ENCODE assay signal across 16 cellular contexts in the genomic region with DNA sequence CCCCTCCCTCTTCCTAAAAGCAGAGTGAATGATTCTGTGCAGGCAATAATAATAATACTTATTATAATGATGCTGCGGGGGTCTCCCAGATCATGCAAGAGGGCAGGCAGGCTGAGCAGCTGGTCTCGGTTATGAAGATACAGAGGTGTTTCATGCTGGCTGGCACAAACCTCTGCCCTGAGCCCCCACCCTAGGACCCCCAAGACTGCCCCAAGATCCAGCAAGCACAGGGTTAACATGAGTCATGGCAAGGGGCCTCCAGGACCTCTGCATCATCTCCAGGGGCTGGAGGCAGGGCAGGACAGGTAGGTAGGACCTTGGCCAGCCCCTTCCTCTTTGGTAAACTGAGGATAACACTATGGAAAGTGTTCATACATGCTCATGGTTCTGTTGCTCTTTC. TPM values are rescaled to one million over a fixed set of nuclear protein-coding genes. Genes with fewer than 3 reads are reported as not detected.
DNase-seq lines count a peak whose midpoint lies in the region; ATAC-seq and TF ChIP-seq lines count a peak whose summit lies in the region.
"Had no signal": no experiment of that assay in that cellular context is flagged by ENCODE, and none has a peak within 500 bp of the region (broad histone marks: within the 10 kb centered on the region; RNA-seq: fewer than 3 reads in every experiment).

No MANE protein-coding gene starts in this region.

- ATAC-seq in activated naive CD8-positive, alpha-beta T cell treated with anti-CD3 and anti-CD28 coated beads, Interleukin-2, amount 50 U/mL, for 24 hours = no peak
- ATAC-seq in natural killer cell treated with Interleukin-12 subunit alpha and Interleukin-12 subunit beta and Interleukin-15 and Interleukin-18, amount 100 ng/mL, for 72 hours = no peak
- ATAC-seq: stimulated activated naive CD8-positive, alpha-beta T cell treated with anti-CD3 and anti-CD28 coated beads, Interleukin-15, Interleukin-2, amounts not matched to agents 100 U/mL and 50 U/mL, for 24 hours had no signal

- peaks cover 75% of the 10 kb centered on the region for H3K79me2 ChIP-seq in OCI-LY3 (ENCODE audit: low read length)

- no peaks in the 10 kb centered on the region for H4K20me1 ChIP-seq in OCI-LY3 (ENCODE audit: insufficient read depth, low read length)

- no peak for TF ChIP-seq CTCF in OCI-LY3 (IDR thresholded peaks at IDR 0.05; ENCODE audit: low read depth, low read length)
- no peak for TF ChIP-seq CTCF in type B pancreatic cell (conservative IDR thresholded peaks at IDR 0.05)

- H3K9me3 Mint-ChIP-seq in type B pancreatic cell = no peaks in the 10 kb centered on the region
- H3K9me3 Mint-ChIP-seq in activated naive CD8-positive, alpha-beta T cell treated with anti-CD3 and anti-CD28 coated beads, Interleukin-2, amount 50 U/mL, for 24 hours = no peaks in the 10 kb centered on the region
- H3K9me3 Mint-ChIP-seq in natural killer cell treated with Interleukin-12 subunit alpha and Interleukin-12 subunit beta and Interleukin-15 and Interleukin-18, amount 100 ng/mL, for 72 hours = no peaks in the 10 kb centered on the region

- peak overlapping the region; percentile 96 for H3K4me2 ChIP-seq in OCI-LY3 (ENCODE audit: low read length)

- H3K27ac ChIP-seq in OCI-LY3 (ENCODE audit: low read length) = peak overlapping the region; percentile 85; the same call in 1 of the 2 replicates

- no peak overlapping the region for H2AFZ ChIP-seq in OCI-LY3 (ENCODE audit: low read depth, low read length)

- H3K4me3 Mint-ChIP-seq in type B pancreatic cell = peak overlapping the region; percentile 62
- H3K4me3 Mint-ChIP-seq in activated naive CD8-positive, alpha-beta T cell treated with anti-CD3 and anti-CD28 coated beads, Interleukin-2, amount 50 U/mL, for 24 hours = no peak overlapping the region
- H3K4me3 Mint-ChIP-seq in natural killer cell treated with Interleukin-12 subunit alpha and Interleukin-12 subunit beta and Interleukin-15 and Interleukin-18, amount 100 ng/mL, for 72 hours = no peak overlapping the region

- H3K4me1 Mint-ChIP-seq in type B pancreatic cell (ENCODE audit: unreplicated experiment) = peaks cover 50% of the 10 kb centered on the region
- peaks cover 15% of the 10 kb centered on the region for H3K4me1 Mint-ChIP-seq in activated naive CD8-positive, alpha-beta T cell treated with anti-CD3 and anti-CD28 coated beads, Interleukin-2, amount 50 U/mL, for 24 hours
- H3K4me1 Mint-ChIP-seq in natural killer cell treated with Interleukin-12 subunit alpha and Interleukin-12 subunit beta and Interleukin-15 and Interleukin-18, amount 100 ng/mL, for 72 hours (ENCODE audit: low read depth in 2 of 2) = peaks cover 6 to 12% of the 10 kb centered on the region in 2 donors

- peak overlapping the region; percentile 83 for H3K4me3 ChIP-seq in OCI-LY3 (ENCODE audit: low read length)
- no peak overlapping the region for H3K4me3 ChIP-seq in mucosa of stomach (ENCODE audit: low read length)

- DNase-seq in ecto neural progenitor cell (ENCODE audit: low spot score) (peak; percentile 24), type B pancreatic cell (ENCODE audit: extremely low spot score, unreplicated experiment) (peak; percentile 25), DMS53 treated with DMSO at 0.1 percent for 48 hours (lab: John Stamatoyannopoulos, UW; ENCODE audit: unreplicated experiment) (no peak)
- no peak for DNase-seq in activated naive CD8-positive, alpha-beta T cell treated with anti-CD3 and anti-CD28 coated beads, Interleukin-2, amount 50 U/mL, for 24 hours
- no peak for DNase-seq in natural killer cell treated with Interleukin-12 subunit alpha and Interleukin-12 subunit beta and Interleukin-15 and Interleukin-18, amount 100 ng/mL, for 72 hours (ENCODE audit: low spot score)
- DNase-seq: activated CD8-positive, alpha-beta memory T cell treated with anti-CD3 and anti-CD28 coated beads for 24 hours; activated naive CD4-positive, alpha-beta T cell treated with anti-CD3 and anti-CD28 coated beads, Interleukin-2, amount 50 U/mL, for 16 hours; cortex of kidney; glutamatergic neuron; mesendoderm; NCI-H1694; SHP77 treated with DMSO at 0.1 percent for 48 hours; stimulated activated CD4-positive, alpha-beta T cell treated with anti-CD3 and anti-CD28 coated beads, Interleukin-4, amount 100 ng/mL, for 4 hours; stimulated activated naive CD8-positive, alpha-beta T cell treated with anti-CD3 and anti-CD28 coated beads, Interleukin-15, Interleukin-2, amounts not matched to agents 100 U/mL and 50 U/mL, for 24 hours had no signal

- no peaks in the 10 kb centered on the region for H3K36me3 Mint-ChIP-seq in type B pancreatic cell
- H3K36me3 Mint-ChIP-seq in activated naive CD8-positive, alpha-beta T cell treated with anti-CD3 and anti-CD28 coated beads, Interleukin-2, amount 50 U/mL, for 24 hours (ENCODE audit: low read depth) = no peaks in the 10 kb centered on the region
- no peaks in the 10 kb centered on the region for H3K36me3 Mint-ChIP-seq in natural killer cell treated with Interleukin-12 subunit alpha and Interleukin-12 subunit beta and Interleukin-15 and Interleukin-18, amount 100 ng/mL, for 72 hours

- H3K9ac ChIP-seq in OCI-LY3 (ENCODE audit: low read length) (peak overlapping the region; percentile 91), mucosa of stomach (ENCODE audit: low read length) (peak overlapping the region; percentile 24)

- H3K9me3 ChIP-seq in OCI-LY3 (ENCODE audit: insufficient read depth, low read length) (no peaks in the 10 kb centered on the region), mucosa of stomach (ENCODE audit: control insufficient read depth, low read length) (no peaks in the 10 kb centered on the region)

- H3K36me3 ChIP-seq in OCI-LY3 (replicated peaks; ENCODE audit: low read depth, low read length) = peaks cover 57% of the 10 kb centered on the region
- no peaks in the 10 kb centered on the region for H3K36me3 ChIP-seq in mucosa of stomach (ENCODE audit: control insufficient read depth, insufficient read depth, low read length)

- peaks cover 37% of the 10 kb centered on the region for H3K27me3 Mint-ChIP-seq in type B pancreatic cell
- H3K27me3 Mint-ChIP-seq in activated naive CD8-positive, alpha-beta T cell treated with anti-CD3 and anti-CD28 coated beads, Interleukin-2, amount 50 U/mL, for 24 hours = peaks cover 40% of the 10 kb centered on the region
- peaks cover 23 to 29% of the 10 kb centered on the region in 2 donors for H3K27me3 Mint-ChIP-seq in natural killer cell treated with Interleukin-12 subunit alpha and Interleukin-12 subunit beta and Interleukin-15 and Interleukin-18, amount 100 ng/mL, for 72 hours

- peaks cover 37% of the 10 kb centered on the region for H3K4me1 ChIP-seq in OCI-LY3 (ENCODE audit: low read length)
- peaks cover 66% of the 10 kb centered on the region for H3K4me1 ChIP-seq in mucosa of stomach (ENCODE audit: control insufficient read depth, insufficient read depth, low read length)

- peak overlapping the region; percentile 76 for H3K27ac Mint-ChIP-seq in type B pancreatic cell
- H3K27ac Mint-ChIP-seq in activated naive CD8-positive, alpha-beta T cell treated with anti-CD3 and anti-CD28 coated beads, Interleukin-2, amount 50 U/mL, for 24 hours = no peak overlapping the region
- no peak overlapping the region for H3K27ac Mint-ChIP-seq in natural killer cell treated with Interleukin-12 subunit alpha and Interleukin-12 subunit beta and Interleukin-15 and Interleukin-18, amount 100 ng/mL, for 72 hours

- H3K27me3 ChIP-seq in OCI-LY3 (ENCODE audit: low read depth, low read length) (no peaks in the 10 kb centered on the region), mucosa of stomach (ENCODE audit: control insufficient read depth, insufficient read depth, low read length) (no peaks in the 10 kb centered on the region)

RNA-seq across cellular contexts. Expression of a gene that starts 2.7 kb away (rescaled TPM):
- total RNA-seq in type B pancreatic cell (ENCODE audit: low replicate concordance) = 9.4 and 28.8 TPM in 2 replicates
- total RNA-seq in natural killer cell treated with Interleukin-12 subunit alpha and Interleukin-12 subunit beta and Interleukin-15 and Interleukin-18, amount 100 ng/mL, for 72 hours = 1 to 10 TPM; 2.1 to 3.2 TPM

Comparison
In these comparisons a context has a peak if more than half of its experiments do, and no peak if none do; other contexts are left out.
1. DNase-seq: peak in ecto neural progenitor cell (single experiment) and type B pancreatic cell (single experiment); none in activated naive CD8-positive, alpha-beta T cell treated with anti-CD3 and anti-CD28 coated beads, Interleukin-2, amount 50 U/mL, for 24 hours (single experiment), DMS53 treated with DMSO at 0.1 percent for 48 hours (single experiment) and natural killer cell treated with Interleukin-12 subunit alpha and Interleukin-12 subunit beta and Interleukin-15 and Interleukin-18, amount 100 ng/mL, for 72 hours (single experiment).